11 cellular contexts compared by ENCODE assay signal in genomic region chr16:29977063-29977462, GRCh38. TPM values are rescaled to one million over a fixed set of nuclear protein-coding genes. Genes with fewer than 3 reads are reported as not detected.
DNase-seq lines count a peak whose midpoint lies in the region; TF ChIP-seq lines count a peak whose summit lies in the region.
"Had no signal": no experiment of that assay in that cellular context is flagged by ENCODE, and none has a peak within 500 bp of the region (broad histone marks: within the 10 kb centered on the region; RNA-seq: fewer than 3 reads in every experiment).

No MANE protein-coding gene starts in this region.

- TF ChIP-seq CTCF in esophagus squamous epithelium (IDR thresholded peaks at IDR 0.05), result no peak
- no peak for TF ChIP-seq CTCF in neural progenitor cell (IDR thresholded peaks at IDR 0.05)

- no peaks in the 10 kb centered on the region; the same call in 1 of the 2 replicates for H3K9me3 ChIP-seq in BLaER1
- no peaks in the 10 kb centered on the region for H3K9me3 ChIP-seq in esophagus squamous epithelium
- peaks cover 6% of the 10 kb centered on the region for H3K9me3 ChIP-seq in neural progenitor cell (ENCODE audit: low read depth)
- H3K9me3 ChIP-seq: prostate gland had no signal

- H3K27me3 ChIP-seq in BLaER1 (no peaks in the 10 kb centered on the region), esophagus squamous epithelium (no peaks in the 10 kb centered on the region), neural progenitor cell (peaks cover 8% of the 10 kb centered on the region)

- H3K4me1 Mint-ChIP-seq in IgD-negative memory B cell (peaks cover 20 to 22% (median 22%) of the 10 kb centered on the region in 3 donors), neural progenitor cell (peaks cover 35% of the 10 kb centered on the region)

- H3K4me3 Mint-ChIP-seq in IgD-negative memory B cell (peak overlapping the region in 1 of 4 donors; percentile 78), neural progenitor cell (peak overlapping the region; percentile 86)

- H3K27ac Mint-ChIP-seq in IgD-negative memory B cell, result peak overlapping the region in 2 of 3 donors; percentile 11 to 53
- H3K27ac Mint-ChIP-seq in neural progenitor cell, result peak overlapping the region; percentile 19

- H3K9ac ChIP-seq in BLaER1, result peak overlapping the region; percentile 86
- no peak overlapping the region for H3K9ac ChIP-seq in neural progenitor cell

- TF ChIP-seq POLR2A in esophagus squamous epithelium (IDR thresholded peaks at IDR 0.05), result no peak

- WGBS in esophagus squamous epithelium, 2 donors, result 65 to 71% methylated on average over 5 of the region's 5 CpGs

- H2AFZ ChIP-seq in neural progenitor cell (replicated peaks), result no peak overlapping the region

- H4K20me1 ChIP-seq in BLaER1, result peaks cover 54% of the 10 kb centered on the region
- H4K20me1 ChIP-seq in neural progenitor cell (ENCODE audit: low read depth), result peaks cover 43% of the 10 kb centered on the region

- H3K4me2 ChIP-seq in BLaER1 (peak overlapping the region; percentile 98), neural progenitor cell (peak overlapping the region; percentile 92)

- H3K4me3 ChIP-seq in BLaER1, result no peak overlapping the region
- peak overlapping the region in 2 of 4 donors; percentile 74 to 94 for H3K4me3 ChIP-seq in esophagus squamous epithelium
- no peak overlapping the region for H3K4me3 ChIP-seq in neural progenitor cell

- H3K27ac ChIP-seq in BLaER1, result peak overlapping the region; percentile 12; the same call in 1 of the 2 replicates
- H3K27ac ChIP-seq in esophagus squamous epithelium, result peak overlapping the region; percentile 17 to 97 (median 85)
- no peak overlapping the region for H3K27ac ChIP-seq in neural progenitor cell
- H3K27ac ChIP-seq: prostate gland had no signal

- no peaks in the 10 kb centered on the region for H3K9me3 Mint-ChIP-seq in IgD-negative memory B cell
- H3K9me3 Mint-ChIP-seq in neural progenitor cell, result peaks cover 5% of the 10 kb centered on the region
- H3K9me3 Mint-ChIP-seq: T-cell had no signal

- no peaks in the 10 kb centered on the region for H3K27me3 Mint-ChIP-seq in IgD-negative memory B cell
- H3K27me3 Mint-ChIP-seq in neural progenitor cell (ENCODE audit: insufficient read depth, low read depth), result peaks cover 7% of the 10 kb centered on the region
- H3K27me3 Mint-ChIP-seq: T-cell had no signal

- peaks cover 42% of the 10 kb centered on the region for H3K79me2 ChIP-seq in neural progenitor cell (ENCODE audit: low read depth)

- peaks cover 49% of the 10 kb centered on the region for H3K4me1 ChIP-seq in BLaER1
- peaks cover 12 to 58% (median 23%) of the 10 kb centered on the region in 3 donors for H3K4me1 ChIP-seq in esophagus squamous epithelium
- peaks cover 23% of the 10 kb centered on the region for H3K4me1 ChIP-seq in neural progenitor cell

- H3K36me3 Mint-ChIP-seq in IgD-negative memory B cell, result peaks cover 2% of the 10 kb centered on the region
- peaks cover 31% of the 10 kb centered on the region for H3K36me3 Mint-ChIP-seq in neural progenitor cell

- intact Hi-C loops in esophagus squamous epithelium (cut with DNase I), result no loop called here

- DNase-seq in esophagus squamous epithelium (lab: John Stamatoyannopoulos, UW) (no peak), neural progenitor cell (ENCODE audit: low spot score) (no peak), SHP77 treated with DMSO at 0.1 percent for 48 hours (lab: John Stamatoyannopoulos, UW) (no peak), hypothalamus (lab: John Stamatoyannopoulos, UW) (no peak), NCI-H187 treated with DMSO at 0.1 percent for 48 hours (lab: John Stamatoyannopoulos, UW) (no peak)
- no peak for DNase-seq in stimulated activated CD8-positive, alpha-beta memory T cell treated with anti-CD3 and anti-CD28 coated beads, Interleukin-4, amount 100 ng/mL, for 48 hours
- DNase-seq: erythroblast, T-cell had no signal

- peaks cover 21% of the 10 kb centered on the region for H3F3A ChIP-seq in neural progenitor cell (ENCODE audit: low read depth)

- H3K36me3 ChIP-seq in BLaER1, result peaks cover 62% of the 10 kb centered on the region
- H3K36me3 ChIP-seq in esophagus squamous epithelium, result peaks cover 29 to 48% (median 38%) of the 10 kb centered on the region in 3 donors
- peaks cover 4% of the 10 kb centered on the region for H3K36me3 ChIP-seq in neural progenitor cell

RNA-seq across cellular contexts. Expression of gene TAOK2, which starts 3.4 kb away (rescaled TPM):
- polyA plus RNA-seq in IgD-negative memory B cell, result 7.6 TPM
- total RNA-seq in esophagus squamous epithelium, result 10 to 100 TPM; 26.8 to 33.7 (median 30.4) TPM
- total RNA-seq in neural progenitor cell (ENCODE audit: low replicate concordance), result 13.8 and 49.9 TPM in 2 replicates

RNA-seq across cellular contexts. Expression of gene TMEM219, which starts 15.2 kb away (rescaled TPM):
- 171 TPM for polyA plus RNA-seq in IgD-negative memory B cell
- total RNA-seq in esophagus squamous epithelium, result 100 to 1,000 TPM in 1 of 4 donors, 10 to 100 TPM in 3; 48.0 to 119 (median 80.0) TPM
- 50.7 and 123 TPM in 2 replicates for total RNA-seq in neural progenitor cell (ENCODE audit: low replicate concordance)

RNA-seq across cellular contexts. Expression of gene HIRIP3, which starts 18.4 kb away (rescaled TPM):
- polyA plus RNA-seq in IgD-negative memory B cell, result 21.0 TPM
- total RNA-seq in esophagus squamous epithelium (10 to 100 TPM in 2 of 4 donors, 1 to 10 TPM in 2; 5.1 to 12.8 (median 9.7) TPM), neural progenitor cell (ENCODE audit: low replicate concordance) (4.7 and 14.1 TPM in 2 replicates)

RNA-seq across cellular contexts. Expression of gene INO80E, which starts 19.0 kb away (rescaled TPM):
- polyA plus RNA-seq in IgD-negative memory B cell, result 6.0 TPM
- total RNA-seq in esophagus squamous epithelium, result 10 to 100 TPM; 34.3 to 59.9 (median 48.0) TPM
- total RNA-seq in neural progenitor cell (ENCODE audit: low replicate concordance), result 104 and 129 TPM in 2 replicates

RNA-seq across cellular contexts. Expression of gene DOC2A, which starts 33.8 kb away (rescaled TPM):
- not detected for polyA plus RNA-seq in IgD-negative memory B cell
- total RNA-seq in esophagus squamous epithelium, result under 1 TPM in 2 of 4 donors, not detected in 2; 0.50 to 0.76 TPM
- 3.1 and 8.1 TPM in 2 replicates for total RNA-seq in neural progenitor cell (ENCODE audit: low replicate concordance)
